ENCODE assay signal across 24 cellular contexts in the genomic region with DNA sequence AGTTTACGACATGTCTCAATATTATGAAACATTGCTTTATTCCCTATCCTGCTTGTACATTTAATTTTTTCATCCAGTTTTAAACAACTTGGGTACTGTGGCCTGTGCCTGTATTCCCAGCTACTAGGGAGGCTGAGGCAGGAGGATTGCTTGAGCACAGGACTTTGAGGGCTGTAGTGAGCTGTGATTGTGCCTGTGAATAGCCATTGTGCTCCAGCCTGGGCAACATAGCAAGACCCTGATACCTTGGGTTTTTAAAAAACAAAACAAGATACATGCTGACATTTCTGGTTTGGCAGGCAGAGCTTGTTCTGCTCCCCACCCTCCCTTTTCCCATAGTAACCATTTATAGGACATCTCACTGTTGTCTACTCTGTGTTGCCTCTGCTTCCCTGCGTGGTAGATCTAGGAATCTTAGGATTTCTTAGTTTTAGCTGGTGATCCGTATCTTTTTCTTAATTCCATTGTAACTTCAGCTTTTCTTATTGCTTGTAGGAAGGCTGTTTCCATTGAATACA. TPM values are rescaled to one million over a fixed set of nuclear protein-coding genes. Genes with fewer than 3 reads are reported as not detected.
DNase-seq lines count a peak whose midpoint lies in the region; ATAC-seq, FAIRE-seq and TF ChIP-seq lines count a peak whose summit lies in the region.
"Had no signal": no experiment of that assay in that cellular context is flagged by ENCODE, and none has a peak within 500 bp of the region (broad histone marks: within the 10 kb centered on the region; RNA-seq: fewer than 3 reads in every experiment).

No MANE protein-coding gene starts in this region.

- intact Hi-C loops in HepG2 (cut with micrococcal nuclease; ENCODE audit: unreplicated experiment), result no loop called here
- intact Hi-C loops in right lobe of liver (cut with DNase I), result no loop called here
- intact Hi-C loops in K562 (cut with micrococcal nuclease), result no loop called here
- intact Hi-C loops in naive thymus-derived CD4-positive, alpha-beta T cell (cut with micrococcal nuclease), result no loop called here
- intact Hi-C loops in stomach (cut with DNase I; ENCODE audit: low total_unique reads), result no loop called here
- intact Hi-C loops in A673 (cut with micrococcal nuclease; ENCODE audit: unreplicated experiment), result loop anchor here (1.0 kb wide), 2 partner anchors 29 to 32 kb away; no protein-coding TSS in a partner anchor

- H3K27me3 ChIP-seq in HepG2 (ENCODE audit: control insufficient read depth in 1 of 2, insufficient read depth in 2 of 2, low read length in 2 of 2) (no peaks in the 10 kb centered on the region), right lobe of liver (no peaks in the 10 kb centered on the region), K562 (ENCODE audit: control insufficient read depth in 2 of 2, insufficient read depth in 2 of 2, low read length in 2 of 2) (no peaks in the 10 kb centered on the region), stomach (no peaks in the 10 kb centered on the region), foreskin keratinocyte (no peaks in the 10 kb centered on the region), A673 (replicated peaks; ENCODE audit: insufficient read depth, low read depth, low read length, poor library complexity) (no peaks in the 10 kb centered on the region)
- no peaks in the 10 kb centered on the region for H3K27me3 ChIP-seq in naive thymus-derived CD4-positive, alpha-beta T cell (ENCODE audit: control insufficient read depth in 2 of 2, insufficient read depth in 2 of 2, low read length in 2 of 2)
- H3K27me3 ChIP-seq: SJSA1 had no signal

- 83% methylated on average over 3 of the region's 3 CpGs for WGBS in HepG2 (ENCODE audit: low lambda C conversion rate)
- WGBS in right lobe of liver (ENCODE audit: insufficient coverage, low coverage, low lambda C conversion rate, missing lambda C conversion rate), result 56% methylated on average over 3 of the region's 3 CpGs
- WGBS in K562 (ENCODE audit: insufficient coverage, low coverage, missing lambda C conversion rate), result 54% methylated on average over 3 of the region's 3 CpGs
- WGBS in stomach, 5 donors, result 52 to 79% (median 69%) methylated on average over 3 of the region's 3 CpGs

- FAIRE-seq in HepG2 (lab: Jason Lieb, UNC) (no peak), K562 (lab: Jason Lieb, UNC) (no peak)
- FAIRE-seq: D721Med, H54 had no signal

- TF ChIP-seq EP300 in HepG2 (IDR thresholded peaks at IDR 0.05; ENCODE audit: low read depth in 2 of 2, low read length in 2 of 2), result no peak
- TF ChIP-seq EP300 in HepG2 (CRISPR knock-in tag; IDR thresholded peaks at IDR 0.05; ENCODE audit: borderline replicate concordance), result no peak
- TF ChIP-seq EP300 in K562 (IDR thresholded peaks at IDR 0.05; ENCODE audit: low read length), result no peak
- TF ChIP-seq EP300 in stomach (IDR thresholded peaks at IDR 0.05), result no peak

- H2AFZ ChIP-seq in HepG2 (ENCODE audit: low read length) (no peak overlapping the region), K562 (ENCODE audit: low read depth, low read length) (no peak overlapping the region)

- H3K4me3 Mint-ChIP-seq in naive thymus-derived CD4-positive, alpha-beta T cell, result peak overlapping the region in 1 of 10 donors; percentile 36

- DNase-seq in HepG2 (ENCODE audit: low spot score), result no peak
- no peak for DNase-seq in right lobe of liver
- DNase-seq in K562 (ENCODE audit: extremely low read depth in 1 of 4, low spot score in 3 of 4), result no peak
- DNase-seq in naive thymus-derived CD4-positive, alpha-beta T cell, result no peak
- no peak for DNase-seq in stomach
- no peak for DNase-seq in foreskin keratinocyte
- no peak for DNase-seq in A673 (ENCODE audit: low spot score)
- DNase-seq: 8988T, AML-193, DMS53, EL, GF-D8, KBM-7, NCI-H1105, NCI-H2029 treated with DMSO at 0.1 percent for 48 hours, NCI-H2171 treated with DMSO at 0.1 percent for 48 hours, NCI-H524 treated with DMSO at 0.1 percent for 48 hours, NCI-H82 had no signal

- POLR2A ChIA-PET in HepG2 (lab: Yijun Ruan, JAX) (interaction anchor here (1.5 kb wide), 1 partner anchor 34 kb away, joined by 4 read pairs; no protein-coding TSS in a partner anchor), K562 (lab: Yijun Ruan, JAX) (interaction anchor here (0.6 to 1.3 kb wide), 2 partner anchors 19 to 449 kb away, joined by 3 read pairs; no protein-coding TSS in a partner anchor), A673 (lab: Charles Lee; ENCODE audit: low non-redundant PET) (no interaction called here)
- POLR2A ChIA-PET in naive thymus-derived CD4-positive, alpha-beta T cell (lab: Charles Lee), result no interaction called here

- H3K79me2 ChIP-seq in HepG2 (ENCODE audit: insufficient read depth, low read length), result peaks cover 92% of the 10 kb centered on the region
- peaks cover 14% of the 10 kb centered on the region for H3K79me2 ChIP-seq in K562 (ENCODE audit: control insufficient read depth, insufficient read depth, low read length)

- peaks cover 24 to 79% (median 75%) of the 10 kb centered on the region in 7 donors for H3K4me1 Mint-ChIP-seq in naive thymus-derived CD4-positive, alpha-beta T cell

- no peak for TF ChIP-seq POLR2A in HepG2 (IDR thresholded peaks at IDR 0.05; ENCODE audit: insufficient read depth in 1 of 2, low read depth in 2 of 2, low read length in 2 of 2)
- no peak for TF ChIP-seq POLR2A in right lobe of liver (IDR thresholded peaks at IDR 0.05)
- TF ChIP-seq POLR2A in K562 (conservative IDR thresholded peaks at IDR 0.05), result no peak
- no peak for TF ChIP-seq POLR2A in stomach (IDR thresholded peaks at IDR 0.05)

- BruUV-seq in HepG2 (replicated peaks; lab: Mats Ljungman, UMichigan) (no TSS peak), K562 (replicated peaks; lab: Mats Ljungman, UMichigan) (no TSS peak), A673 (replicated peaks; lab: Mats Ljungman, UMichigan) (no TSS peak)

- in situ Hi-C loops in HepG2 (cut with HindIII; ENCODE audit: extremely low pct_ligation_motif_present, low pct_unique_long_range_greater_than_20kb), result no loop called here
- in situ Hi-C loops in K562 (cut with MboI), result no loop called here

- H3K4me2 ChIP-seq in HepG2 (ENCODE audit: low read depth, low read length) (no peak overlapping the region), K562 (ENCODE audit: insufficient read depth, low read length) (no peak overlapping the region)

- no peaks in the 10 kb centered on the region for H3K27me3 Mint-ChIP-seq in naive thymus-derived CD4-positive, alpha-beta T cell

- H3K27ac ChIP-seq in HepG2 (ENCODE audit: extremely low read length, insufficient read depth, low read length) (no peak overlapping the region), right lobe of liver (no peak overlapping the region), K562 (ENCODE audit: extremely low read depth, low read depth, low read length) (no peak overlapping the region), stomach (peak overlapping the region in 1 of 5 donors; percentile 13), foreskin keratinocyte (no peak overlapping the region), A673 (ENCODE audit: low read depth, low read length, poor library complexity, severe bottlenecking) (no peak overlapping the region)
- H3K27ac ChIP-seq in naive thymus-derived CD4-positive, alpha-beta T cell (ENCODE audit: low read depth, low read length), result no peak overlapping the region
- H3K27ac ChIP-seq: C4-2B, SJSA1 had no signal

- peaks cover 25% of the 10 kb centered on the region for H3K4me1 ChIP-seq in HepG2 (ENCODE audit: insufficient read depth, low read length)
- peaks cover 0 to 21% (median 7%) of the 10 kb centered on the region in 4 donors for H3K4me1 ChIP-seq in right lobe of liver
- no peaks in the 10 kb centered on the region for H3K4me1 ChIP-seq in K562 (replicated peaks in 1 of 2; ENCODE audit: control insufficient read depth in 2 of 2, insufficient read depth in 2 of 2, low read length in 2 of 2)
- H3K4me1 ChIP-seq in naive thymus-derived CD4-positive, alpha-beta T cell (ENCODE audit: control insufficient read depth in 2 of 2, insufficient read depth in 2 of 2, low read length in 2 of 2), result peaks cover 7 to 10% of the 10 kb centered on the region in 2 donors
- H3K4me1 ChIP-seq in stomach, result peaks cover 15 to 86% (median 41%) of the 10 kb centered on the region in 4 donors
- H3K4me1 ChIP-seq in foreskin keratinocyte, result peaks cover 6% of the 10 kb centered on the region
- H3K4me1 ChIP-seq in A673 (ENCODE audit: insufficient read depth, low read length, poor library complexity, severe bottlenecking), result no peaks in the 10 kb centered on the region

- ATAC-seq in HepG2 (no peak), right lobe of liver (no peak), K562 (no peak), foreskin keratinocyte (no peak), GM21367 (IDR thresholded peaks at IDR 0.05; ENCODE audit: unreplicated experiment) (no peak)
- ATAC-seq in naive thymus-derived CD4-positive, alpha-beta T cell, result no peak
- ATAC-seq: Right ventricle myocardium inferior had no signal

- H4K20me1 ChIP-seq in HepG2 (ENCODE audit: insufficient read depth, low read length) (peaks cover 24% of the 10 kb centered on the region), K562 (replicated peaks; ENCODE audit: control insufficient read depth, insufficient read depth, low read length) (peaks cover 8% of the 10 kb centered on the region; the same call in 1 of the 2 replicates)

- H3K27ac Mint-ChIP-seq in naive thymus-derived CD4-positive, alpha-beta T cell, result peak overlapping the region in 5 of 9 donors; percentile 19 to 80 (median 70)

- H3K9ac ChIP-seq in HepG2 (ENCODE audit: insufficient read depth, low read depth, low read length), result no peak overlapping the region
- no peak overlapping the region for H3K9ac ChIP-seq in K562 (ENCODE audit: insufficient read depth in 1 of 2, low read depth in 2 of 2, low read length in 2 of 2)

- H3K36me3 ChIP-seq in HepG2 (replicated peaks in 1 of 2; ENCODE audit: control insufficient read depth in 1 of 2, insufficient read depth in 2 of 2, low read length in 2 of 2) (no peaks in the 10 kb centered on the region), right lobe of liver (no peaks in the 10 kb centered on the region), K562 (ENCODE audit: control insufficient read depth, insufficient read depth, low read length) (no peaks in the 10 kb centered on the region), stomach (no peaks in the 10 kb centered on the region), A673 (ENCODE audit: insufficient read depth, low read length, poor library complexity, severe bottlenecking) (no peaks in the 10 kb centered on the region)
- H3K36me3 ChIP-seq in naive thymus-derived CD4-positive, alpha-beta T cell (ENCODE audit: control insufficient read depth in 2 of 3, insufficient read depth in 3 of 3, low read length in 3 of 3), result no peaks in the 10 kb centered on the region
- H3K36me3 ChIP-seq: SJSA1 had no signal

- TF ChIP-seq CTCF in HepG2 (CRISPR knock-in tag; IDR thresholded peaks at IDR 0.05), result no peak
- no peak for TF ChIP-seq CTCF in right lobe of liver (IDR thresholded peaks at IDR 0.05)
- TF ChIP-seq CTCF in K562 (IDR thresholded peaks at IDR 0.05 in 2 of 3, conservative IDR thresholded peaks at IDR 0.05 in 1 of 3; ENCODE audit: insufficient read depth in 2 of 3, low read depth in 1 of 3, low read length in 3 of 3), result no peak
- no peak for TF ChIP-seq CTCF in stomach (IDR thresholded peaks at IDR 0.05)
- no peak for TF ChIP-seq CTCF in foreskin keratinocyte (conservative IDR thresholded peaks at IDR 0.05)
- TF ChIP-seq CTCF in A673 (conservative IDR thresholded peaks at IDR 0.05; ENCODE audit: low read depth, low read length), result no peak

- TF ChIP-seq RAD21 in HepG2 (CRISPR knock-in tag; IDR thresholded peaks at IDR 0.05) (no peak), K562 (CRISPR knock-in tag; conservative IDR thresholded peaks at IDR 0.05 in 1 of 2, IDR thresholded peaks at IDR 0.05 in 1 of 2) (no peak)

- CTCF ChIA-PET in HepG2 (lab: Yijun Ruan, JAX; ENCODE audit: low intra/inter-chr PET ratio, low total read pairs) (no interaction called here), K562 (lab: Yijun Ruan, JAX; ENCODE audit: low intra/inter-chr PET ratio) (no interaction called here), A673 (lab: Charles Lee) (no interaction called here)
- CTCF ChIA-PET in naive thymus-derived CD4-positive, alpha-beta T cell (lab: Charles Lee), result no interaction called here

- H3K4me3 ChIP-seq in HepG2 (replicated peaks in 1 of 3; ENCODE audit: insufficient read depth in 1 of 3, low read depth in 2 of 3, low read length in 3 of 3) (no peak overlapping the region), right lobe of liver (no peak overlapping the region), K562 (no peak overlapping the region), stomach (no peak overlapping the region), A673 (ENCODE audit: low read depth, low read length, poor library complexity, severe bottlenecking) (no peak overlapping the region)
- no peak overlapping the region for H3K4me3 ChIP-seq in naive thymus-derived CD4-positive, alpha-beta T cell (ENCODE audit: low read length)
- H3K4me3 ChIP-seq: SJSA1 had no signal

- H3K9me3 Mint-ChIP-seq in naive thymus-derived CD4-positive, alpha-beta T cell, result peaks cover 0 to 1% (median 0%) of the 10 kb centered on the region in 11 donors

- no peaks in the 10 kb centered on the region for H3K9me1 ChIP-seq in K562 (ENCODE audit: control insufficient read depth, insufficient read depth, low read length)

- no peaks in the 10 kb centered on the region for H3K9me3 ChIP-seq in HepG2 (ENCODE audit: low read length)
- no peaks in the 10 kb centered on the region for H3K9me3 ChIP-seq in right lobe of liver
- no peaks in the 10 kb centered on the region for H3K9me3 ChIP-seq in K562 (replicated peaks; ENCODE audit: control insufficient read depth, insufficient read depth, low read depth, low read length)
- no peaks in the 10 kb centered on the region for H3K9me3 ChIP-seq in naive thymus-derived CD4-positive, alpha-beta T cell (ENCODE audit: control insufficient read depth in 2 of 3, low read length in 3 of 3)
- no peaks in the 10 kb centered on the region for H3K9me3 ChIP-seq in stomach
- H3K9me3 ChIP-seq in A673 (ENCODE audit: low read depth, low read length, poor library complexity, severe bottlenecking), result no peaks in the 10 kb centered on the region
- H3K9me3 ChIP-seq: SJSA1 had no signal

- peaks cover 0 to 26% (median 4%) of the 10 kb centered on the region in 5 donors for H3K36me3 Mint-ChIP-seq in naive thymus-derived CD4-positive, alpha-beta T cell

RNA-seq across cellular contexts. Expression of a gene that starts 35.6 kb away (rescaled TPM):
- total RNA-seq in HepG2 (2016; rRNA removed; fragmentation: Illumina TruSeq; extraction: Trizol) (32.8 and 36.0 TPM in 2 replicates), right lobe of liver (10 to 100 TPM in 1 of 6 experiments, 1 to 10 TPM in 5; 7.2 to 13.2 (median 9.3) TPM), K562 (2014; rRNA removed) (5.8 and 6.8 TPM in 2 replicates), K562 (2014; rRNA removed; fragmentation: Illumina TruSeq; extraction: Trizol) (7.0 and 7.5 TPM in 2 replicates), K562 (2015; rRNA removed; fragmentation: Illumina TruSeq; extraction: Trizol) (6.6 and 7.0 TPM in 2 replicates), K562 (2021) (7.8 and 8.4 TPM in 2 replicates), stomach (10 to 100 TPM in 4 of 5 donors, 1 to 10 TPM in 1; 4.1 to 24.1 (median 14.9) TPM), foreskin keratinocyte (11.5 and 13.3 TPM in 2 replicates), A673 (2021) (16.8 and 18.3 TPM in 2 replicates)
- 2.9 and 4.3 TPM in 2 replicates for total RNA-seq in HepG2 (2016; cell fraction: cytosol; rRNA removed; fragmentation: Illumina TruSeq; extraction: Trizol; ENCODE audit: low read depth)
- 32.0 and 35.5 TPM in 2 replicates for total RNA-seq in HepG2 (2016; cell fraction: insoluble cytoplasmic fraction; rRNA removed; fragmentation: Illumina TruSeq; extraction: Trizol)
- total RNA-seq in HepG2 (2016; cell fraction: membrane; rRNA removed; fragmentation: Illumina TruSeq; extraction: Trizol), result 13.6 and 15.7 TPM in 2 replicates
- total RNA-seq in HepG2 (2016; cell fraction: nucleus; rRNA removed; fragmentation: Illumina TruSeq; extraction: Trizol), result 27.7 and 32.7 TPM in 2 replicates
- polyA plus RNA-seq in HepG2 (2011; rRNA removed) (12.0 and 15.0 TPM in 2 replicates), K562 (2011; rRNA removed) (5.9 and 6.9 TPM in 2 replicates), K562 (2014; fragmentation: Illumina TruSeq; extraction: Trizol) (6.9 and 8.3 TPM in 2 replicates), K562 (2014; fragmentation: Nextera tagmentation; extraction: Ambion mirVana) (1 to 10 TPM; 5.2 to 7.7 TPM), K562 (2014; rRNA removed) (4.1 and 5.8 TPM in 2 replicates), stomach (1 to 10 TPM; 2.4 to 3.2 (median 2.8) TPM), foreskin keratinocyte (3.1 and 4.1 TPM in 2 replicates)
- polyA plus RNA-seq in HepG2 (2011; cell fraction: cytosol; rRNA removed), result 6.2 and 9.6 TPM in 2 replicates
- polyA plus RNA-seq in HepG2 (2011; cell fraction: nucleus; rRNA removed), result 7.0 and 7.5 TPM in 2 replicates
- 12.9 and 15.1 TPM in 2 replicates for polyA plus RNA-seq in HepG2 (2012)
- polyA plus RNA-seq in HepG2 (2016; cell fraction: cytosol; fragmentation: Illumina TruSeq; extraction: Trizol; ENCODE audit: low read depth), result 0.93 and 0.94 TPM in 2 replicates
- 29.7 and 32.3 TPM in 2 replicates for polyA plus RNA-seq in HepG2 (2016; cell fraction: insoluble cytoplasmic fraction; fragmentation: Illumina TruSeq; extraction: Trizol; ENCODE audit: low read depth)
- 5.3 and 6.4 TPM in 2 replicates for polyA plus RNA-seq in HepG2 (2016; cell fraction: membrane; fragmentation: Illumina TruSeq; extraction: Trizol; ENCODE audit: low read depth)
- polyA plus RNA-seq in HepG2 (2016; cell fraction: nucleus; fragmentation: Illumina TruSeq; extraction: Trizol; ENCODE audit: insufficient read depth, low read depth), result 32.1 and 32.7 TPM in 2 replicates
- 11.8 and 15.0 TPM in 2 replicates for polyA minus RNA-seq in HepG2 (2011; rRNA and poly(A)+ RNA removed; ENCODE audit: low replicate concordance)
- polyA minus RNA-seq in HepG2 (2011; cell fraction: cytosol; rRNA and poly(A)+ RNA removed), result 21.1 and 22.3 TPM in 2 replicates
- 33.9 and 35.8 TPM in 2 replicates for polyA minus RNA-seq in HepG2 (2011; cell fraction: nucleus; rRNA and poly(A)+ RNA removed)
- 5.1 and 12.6 TPM in 2 replicates for total RNA-seq in K562 (2011; cell fraction: chromatin; rRNA removed; ENCODE audit: low replicate concordance)
- 4.1 and 4.5 TPM in 2 replicates for total RNA-seq in K562 (2011; cell fraction: nucleolus; rRNA removed)
- 5.6 and 7.9 TPM in 2 replicates for total RNA-seq in K562 (2011; cell fraction: nucleoplasm; rRNA removed)
- 2.0 and 2.7 TPM in 2 replicates for polyA plus RNA-seq in K562 (2011; cell fraction: cytosol; rRNA removed)
- polyA plus RNA-seq in K562 (2011; cell fraction: nucleus; rRNA removed), result 4.1 and 4.3 TPM in 2 replicates
- polyA plus RNA-seq in K562 (2012), result 2.9 and 4.9 TPM in 2 replicates
- polyA minus RNA-seq in K562 (2011; rRNA and poly(A)+ RNA removed), result 14.7 and 16.8 TPM in 2 replicates
- polyA minus RNA-seq in K562 (2011; cell fraction: cytosol; rRNA and poly(A)+ RNA removed), result 5.6 and 6.7 TPM in 2 replicates
- polyA minus RNA-seq in K562 (2011; cell fraction: nucleus; rRNA and poly(A)+ RNA removed), result 3.0 and 5.0 TPM in 2 replicates
- 10 to 100 TPM; 18.8 to 25.9 (median 23.8) TPM for total RNA-seq in naive thymus-derived CD4-positive, alpha-beta T cell
- polyA plus RNA-seq in naive thymus-derived CD4-positive, alpha-beta T cell, result 1 to 10 TPM; 5.0 to 5.4 TPM

Comparison
In these comparisons a context has a peak if more than half of its experiments do, and no peak if none do; other contexts are left out.
1. POLR2A ChIA-PET loops: an anchor here in HepG2 (1.5 kb wide) and K562 (0.6 to 1.3 kb wide); none called in naive thymus-derived CD4-positive, alpha-beta T cell and A673.